Comparison of ENCODE assay signal across 9 cellular contexts in the genomic region with DNA sequence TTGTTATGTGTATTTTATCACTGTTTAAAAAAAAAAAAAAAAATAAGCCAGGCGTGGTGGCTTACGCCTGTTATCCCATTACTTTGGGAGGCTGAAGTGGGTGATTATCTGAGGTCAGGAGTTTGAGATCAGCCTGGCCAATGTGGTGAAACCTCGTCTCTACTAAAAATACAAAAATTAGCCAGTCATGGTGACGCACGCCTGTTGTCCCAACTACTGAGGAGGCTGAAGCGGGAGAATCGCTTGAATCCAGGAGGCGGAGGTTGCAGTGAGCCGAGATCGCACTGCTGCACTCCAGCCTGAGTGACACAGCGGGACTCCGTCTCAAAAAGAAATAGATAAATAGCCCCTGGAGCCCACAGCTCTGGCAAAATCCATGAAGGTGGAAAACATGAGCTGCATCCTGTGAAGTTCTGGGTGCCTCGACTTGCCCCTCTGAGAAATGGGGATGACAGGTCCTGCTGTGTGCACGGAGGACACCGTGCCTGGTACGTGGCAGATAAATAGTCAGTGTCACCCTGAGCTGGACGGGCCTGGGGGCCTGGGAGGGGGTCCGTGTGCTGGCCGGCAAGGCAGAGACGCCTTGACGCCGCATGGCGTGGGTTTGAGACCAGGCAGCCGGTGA. TPM values are rescaled to one million over a fixed set of nuclear protein-coding genes. Genes with fewer than 3 reads are reported as not detected.
"Had no signal": no experiment of that assay in that cellular context is flagged by ENCODE, and none has a peak within 500 bp of the region (broad histone marks: within the 10 kb centered on the region; RNA-seq: fewer than 3 reads in every experiment).

No MANE protein-coding gene starts in this region.

- H3K9ac ChIP-seq: GM23248 had no signal

- DNase-seq: GM23248, GOT3, H9, HCEC 1CT, KG1 had no signal

- H3K4me3 ChIP-seq: GM23248 had no signal

- H2AFZ ChIP-seq: GM23248 had no signal

- H3K27ac ChIP-seq: GM23248 had no signal

- FAIRE-seq: HTR-8/SVneo had no signal

RNA-seq across cellular contexts. Expression of a gene that starts 6.3 kb away (rescaled TPM):
- polyA plus RNA-seq: GM23248, IgD-negative memory B cell had no signal

RNA-seq across cellular contexts. Expression of a gene that starts 39.6 kb away (rescaled TPM):
- total RNA-seq: GM23248, H4, H9, HT-29 had no signal
- polyA plus RNA-seq: GM23248 had no signal
